Comparison of ENCODE assay signal across 9 cellular contexts in the genomic region with DNA sequence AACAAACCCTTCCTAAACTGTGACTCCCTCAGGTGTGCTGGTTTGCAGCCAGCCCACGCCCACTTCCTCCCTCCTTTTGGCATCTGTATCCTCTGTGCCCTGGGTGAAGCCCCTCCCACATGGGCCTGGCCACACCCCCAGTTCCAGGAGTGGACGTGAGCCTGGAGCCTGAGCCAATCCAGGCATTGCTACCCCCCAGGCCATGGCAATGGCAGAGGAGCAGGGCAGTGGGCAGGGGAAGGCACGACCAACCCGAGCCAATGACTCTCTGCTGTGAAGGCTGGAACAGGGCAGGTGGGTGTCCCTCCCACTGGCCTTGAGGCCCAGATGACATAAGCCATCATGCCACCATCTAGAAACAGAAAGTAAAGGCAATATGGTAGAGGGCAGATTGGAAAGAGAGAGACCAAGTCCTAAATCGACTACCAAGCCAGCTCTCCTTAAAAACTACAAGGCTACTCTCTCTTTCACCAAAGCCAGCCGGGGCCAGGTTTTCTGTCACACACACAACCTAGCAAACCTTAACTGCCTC. TPM values are rescaled to one million over a fixed set of nuclear protein-coding genes. Genes with fewer than 3 reads are reported as not detected.
DNase-seq lines count a peak whose midpoint lies in the region; ATAC-seq and TF ChIP-seq lines count a peak whose summit lies in the region.
"Had no signal": no experiment of that assay in that cellular context is flagged by ENCODE, and none has a peak within 500 bp of the region (broad histone marks: within the 10 kb centered on the region; RNA-seq: fewer than 3 reads in every experiment).

No MANE protein-coding gene starts in this region.

- 89% methylated on average over 6 of the region's 6 CpGs for WGBS in mesenchymal stem cell

- ATAC-seq in GM23338, result peak; percentile 92

- no peaks in the 10 kb centered on the region for H3K79me1 ChIP-seq in mesenchymal stem cell (replicated peaks; ENCODE audit: low read length, poor library complexity, severe bottlenecking)

- H3K9me2 ChIP-seq in GM23338 (ENCODE audit: insufficient read depth), result no peaks in the 10 kb centered on the region

- no peak overlapping the region for H3K9ac ChIP-seq in mesenchymal stem cell (ENCODE audit: low read length)

- TF ChIP-seq POLR2A in erythroblast (IDR thresholded peaks at IDR 0.05; ENCODE audit: low read length), result no peak

- H2BK12ac ChIP-seq in mesenchymal stem cell (ENCODE audit: low read length in 2 of 2), result peak overlapping the region in 1 of 2 experiments; percentile 7

- no peak overlapping the region for H2BK120ac ChIP-seq in mesenchymal stem cell (ENCODE audit: low read depth, low read length)

- H3K27me3 Mint-ChIP-seq in GM23338 (ENCODE audit: insufficient read depth, low read depth, poor library complexity) (peaks cover 9% of the 10 kb centered on the region), endothelial cell (ENCODE audit: unreplicated experiment) (peaks cover 7% of the 10 kb centered on the region)

- H3K4me3 Mint-ChIP-seq in GM23338 (no peak overlapping the region; the same call in 2 of the 3 replicates), endothelial cell (ENCODE audit: unreplicated experiment) (no peak overlapping the region)

- H3F3A ChIP-seq in GM23338 (replicated peaks; ENCODE audit: low read depth), result no peaks in the 10 kb centered on the region

- H3K23ac ChIP-seq in mesenchymal stem cell (ENCODE audit: low read length in 2 of 2), result no peak overlapping the region

- H2AFZ ChIP-seq in GM23338, result no peak overlapping the region
- H2AFZ ChIP-seq in mesenchymal stem cell (ENCODE audit: low read depth, low read length), result no peak overlapping the region

- H4K20me1 ChIP-seq in GM23338 (replicated peaks; ENCODE audit: insufficient read depth), result no peaks in the 10 kb centered on the region

- H3K4me3 ChIP-seq in GM23338, result no peak overlapping the region
- no peak overlapping the region for H3K4me3 ChIP-seq in WERI-Rb-1 (ENCODE audit: low read depth, low read length)
- no peak overlapping the region for H3K4me3 ChIP-seq in mesenchymal stem cell (ENCODE audit: insufficient read depth in 1 of 2, low read depth in 1 of 2, low read length in 2 of 2)

- H3K9me3 ChIP-seq in WERI-Rb-1 (ENCODE audit: severe bottlenecking) (peaks cover 11% of the 10 kb centered on the region), mesenchymal stem cell (ENCODE audit: control insufficient read depth, low read length) (peaks cover 8% of the 10 kb centered on the region)

- H3K27me3 ChIP-seq in GM23338 (ENCODE audit: insufficient read depth) (no peaks in the 10 kb centered on the region), WERI-Rb-1 (ENCODE audit: insufficient read depth, low read depth, severe bottlenecking) (no peaks in the 10 kb centered on the region), mesenchymal stem cell (ENCODE audit: control insufficient read depth in 1 of 2, insufficient read depth in 1 of 2, low read length in 2 of 2) (peaks cover 0 to 5% of the 10 kb centered on the region in 2 experiments)

- H4K8ac ChIP-seq in mesenchymal stem cell (ENCODE audit: low read length), result no peak overlapping the region

- TF ChIP-seq CTCF in GM23338 (conservative IDR thresholded peaks at IDR 0.05; ENCODE audit: low read depth in 2 of 2), result no peak
- no peak for TF ChIP-seq CTCF in WERI-Rb-1 (IDR thresholded peaks at IDR 0.05; ENCODE audit: low read depth, low read length)
- TF ChIP-seq CTCF in endothelial cell (IDR thresholded peaks at IDR 0.05; ENCODE audit: unreplicated experiment), result no peak

- H3K18ac ChIP-seq in mesenchymal stem cell (ENCODE audit: low read depth in 1 of 2, low read length in 2 of 2), result peak overlapping the region in 1 of 2 experiments; percentile 5

- H3K36me3 Mint-ChIP-seq in GM23338 (ENCODE audit: low read depth) (peaks cover 16% of the 10 kb centered on the region), endothelial cell (ENCODE audit: low read depth, unreplicated experiment) (peaks cover 32% of the 10 kb centered on the region)

- H3K36me3 ChIP-seq in GM23338 (ENCODE audit: insufficient read depth) (no peaks in the 10 kb centered on the region), WERI-Rb-1 (no peaks in the 10 kb centered on the region; the same call in 1 of the 2 replicates), mesenchymal stem cell (ENCODE audit: control insufficient read depth in 1 of 2, insufficient read depth in 2 of 2, low read depth in 1 of 2, low read length in 2 of 2) (no peaks in the 10 kb centered on the region)

- H3K4me1 Mint-ChIP-seq in GM23338, result peaks cover 31% of the 10 kb centered on the region
- H3K4me1 Mint-ChIP-seq in endothelial cell (ENCODE audit: unreplicated experiment), result peaks cover 44% of the 10 kb centered on the region

- H3K79me2 ChIP-seq in GM23338 (replicated peaks; ENCODE audit: insufficient read depth), result peaks cover 74% of the 10 kb centered on the region

- peaks cover 10% of the 10 kb centered on the region; the same call in 2 of the 3 replicates for H3K9me3 Mint-ChIP-seq in GM23338
- no peaks in the 10 kb centered on the region for H3K9me3 Mint-ChIP-seq in endothelial cell (ENCODE audit: unreplicated experiment)

- no peak overlapping the region for H2BK5ac ChIP-seq in mesenchymal stem cell (ENCODE audit: low read depth, low read length, poor library complexity, severe bottlenecking)

- no peak overlapping the region for H2AK5ac ChIP-seq in mesenchymal stem cell (ENCODE audit: low read length, severe bottlenecking)

- H3K4ac ChIP-seq in mesenchymal stem cell (ENCODE audit: low read depth in 1 of 2, low read length in 2 of 2), result no peak overlapping the region

- H3K4me2 ChIP-seq in GM23338 (no peak overlapping the region), mesenchymal stem cell (ENCODE audit: low read length, poor library complexity, severe bottlenecking) (no peak overlapping the region)

- H3K27ac Mint-ChIP-seq in GM23338, result peak overlapping the region; percentile 15; the same call in 1 of the 2 replicates
- H3K27ac Mint-ChIP-seq in endothelial cell (ENCODE audit: unreplicated experiment), result no peak overlapping the region

- H3K27ac ChIP-seq in GM23338 (ENCODE audit: low read depth) (no peak overlapping the region), WERI-Rb-1 (peak overlapping the region; percentile 92), mesenchymal stem cell (ENCODE audit: low read length, poor library complexity, severe bottlenecking) (no peak overlapping the region)

- peak overlapping the region; percentile 71 for H4K91ac ChIP-seq in mesenchymal stem cell (ENCODE audit: low read length)

- H3K14ac ChIP-seq in mesenchymal stem cell (ENCODE audit: low read length in 2 of 2), result peak overlapping the region in 1 of 2 experiments; percentile 0

- H3K4me1 ChIP-seq in GM23338 (ENCODE audit: insufficient read depth) (peaks cover 13% of the 10 kb centered on the region; the same call in 1 of the 2 replicates), mesenchymal stem cell (ENCODE audit: control insufficient read depth, insufficient read depth, low read depth, low read length) (peaks cover 1% of the 10 kb centered on the region)

- peak; percentile 84 for DNase-seq in DMS153 (lab: John Stamatoyannopoulos, UW)
- peak; percentile 69 for DNase-seq in GM23338 (ENCODE audit: low spot score)
- DNase-seq in WERI-Rb-1, result peak; percentile 67
- DNase-seq in mesenchymal stem cell, result no peak
- no peak for DNase-seq in erythroblast (lab: John Stamatoyannopoulos, UW)
- DNase-seq in GOT3 (lab: John Stamatoyannopoulos, UW), result no peak
- DNase-seq in foreskin melanocyte, result no peak
- no peak for DNase-seq in endothelial cell (ENCODE audit: low spot score)
- DNase-seq: HCEC 1CT had no signal

- no peak overlapping the region for H2BK15ac ChIP-seq in mesenchymal stem cell (ENCODE audit: low read depth, poor library complexity, severe bottlenecking)

TF ChIP-seq in GM23338, 12 proteins besides CTCF, POLR2A, EP300 and RAD21 (continues in another document):
- TF ChIP-seq POLR2AphosphoS5 (IDR thresholded peaks at IDR 0.05; ENCODE audit: low read depth), result no peak
- no peak for TF ChIP-seq EZH2phosphoT487 (IDR thresholded peaks at IDR 0.05; ENCODE audit: unreplicated experiment)
- TF ChIP-seq ZNF331 (CRISPR knock-in tag; IDR thresholded peaks at IDR 0.05; ENCODE audit: low read depth), result no peak

RNA-seq across cellular contexts. Expression of a gene that starts 18.6 kb away (rescaled TPM):
- total RNA-seq in GM23338 (2014; rRNA removed; shearing (Covaris generic)), result 15.0 and 25.1 TPM in 2 replicates
- 21.5 and 21.8 TPM in 2 replicates for polyA plus RNA-seq in GM23338 (2016; fragmentation: Nextera tagmentation; extraction: Ambion mirVana)
- 3.3 TPM for polyA plus RNA-seq in mesenchymal stem cell (2013, experiment 1 of 2)
- polyA plus RNA-seq in mesenchymal stem cell (2013, experiment 2 of 2), result 3.7 TPM
- 163 TPM for total RNA-seq in endothelial cell (ENCODE audit: unreplicated experiment)

Comparison
In these comparisons a context has a peak if more than half of its experiments do, and no peak if none do; other contexts are left out.
1. DNase-seq: peak in DMS153 (single experiment), GM23338 (single experiment) and WERI-Rb-1 (single experiment); none in mesenchymal stem cell (single experiment), erythroblast (0 of 2), GOT3 (single experiment), foreskin melanocyte (single experiment) and endothelial cell (single experiment).